In the genomic region with DNA sequence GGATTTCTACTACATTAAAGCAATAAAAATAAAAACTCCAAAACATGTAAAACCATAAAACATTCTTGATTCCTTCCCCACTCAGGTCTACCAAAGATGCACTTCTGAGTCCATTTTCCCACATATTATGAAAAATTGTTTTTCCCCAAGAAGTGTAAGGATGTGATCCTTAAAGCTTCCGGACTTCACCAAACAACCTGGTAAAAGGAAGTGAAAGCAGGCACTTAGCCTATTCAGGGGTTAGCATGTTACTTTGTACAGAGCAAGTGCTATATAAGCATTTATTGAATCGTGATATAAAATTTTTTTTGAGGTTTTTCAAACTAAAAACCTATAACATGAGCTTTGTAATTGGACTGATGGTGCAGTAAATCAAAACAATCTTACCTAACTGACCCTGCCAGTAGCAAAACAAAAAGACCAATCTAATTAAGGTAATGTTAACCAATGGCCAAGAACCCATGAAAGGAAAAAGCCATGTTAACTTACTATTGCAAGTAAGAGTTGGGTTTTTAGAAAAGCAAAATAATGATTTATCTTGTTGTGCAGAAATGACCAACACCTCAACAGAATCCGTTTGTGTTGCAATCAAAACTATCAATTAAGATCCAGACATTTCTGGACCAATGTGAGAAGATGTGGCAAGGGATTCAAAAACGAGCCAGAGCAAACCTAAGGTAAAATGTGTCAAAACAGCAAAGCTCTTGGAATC, we compare ENCODE assay signal across 7 cellular contexts. TPM values are rescaled to one million over a fixed set of nuclear protein-coding genes. Genes with fewer than 3 reads are reported as not detected.
DNase-seq lines count a peak whose midpoint lies in the region; ATAC-seq and TF ChIP-seq lines count a peak whose summit lies in the region.

No MANE protein-coding gene starts in this region.

- TF ChIP-seq CTCF in HFF-Myc (IDR thresholded peaks at IDR 0.05; ENCODE audit: low read depth, low read length, missing control alignments) (no peak), WERI-Rb-1 (IDR thresholded peaks at IDR 0.05; ENCODE audit: low read depth, low read length) (no peak), glutamatergic neuron (IDR thresholded peaks at IDR 0.05; ENCODE audit: partially characterized antibody, unreplicated experiment) (no peak)

- H3K36me3 ChIP-seq in WERI-Rb-1, result peaks cover 13% of the 10 kb centered on the region

- H3K4me3 ChIP-seq in HFF-Myc (replicated peaks; ENCODE audit: low read depth, low read length), result peak overlapping the region; percentile 83
- peak overlapping the region; percentile 83 for H3K4me3 ChIP-seq in WERI-Rb-1 (ENCODE audit: low read depth, low read length)

- no peak for ATAC-seq in stimulated activated effector memory CD8-positive, alpha-beta T cell treated with anti-CD3 and anti-CD28 coated beads, Interleukin-12 subunit alpha, Interleukin-12 subunit beta, amount 100 ng/mL, for 72 hours
- ATAC-seq in GM19452 (IDR thresholded peaks at IDR 0.05; ENCODE audit: unreplicated experiment), result no peak

- H3K9me3 ChIP-seq in WERI-Rb-1 (ENCODE audit: severe bottlenecking), result no peaks in the 10 kb centered on the region

- DNase-seq in HFF-Myc (ENCODE audit: extremely low read depth, low read depth) (no peak), WERI-Rb-1 (no peak), glutamatergic neuron (no peak), COLO829 (ENCODE audit: low spot score) (no peak), D341Med (ENCODE audit: low spot score) (no peak)
- no peak for DNase-seq in stimulated activated effector memory CD8-positive, alpha-beta T cell treated with anti-CD3 and anti-CD28 coated beads, Interleukin-12 subunit alpha, Interleukin-12 subunit beta, amount 100 ng/mL, for 72 hours (ENCODE audit: low spot score in 2 of 2)

- H3K4me1 Mint-ChIP-seq in glutamatergic neuron (ENCODE audit: low read depth, unreplicated experiment), result peaks cover 18% of the 10 kb centered on the region
- peaks cover 59% of the 10 kb centered on the region for H3K4me1 Mint-ChIP-seq in stimulated activated effector memory CD8-positive, alpha-beta T cell treated with anti-CD3 and anti-CD28 coated beads, Interleukin-12 subunit alpha, Interleukin-12 subunit beta, amount 100 ng/mL, for 72 hours

- H3K27me3 ChIP-seq in WERI-Rb-1 (ENCODE audit: insufficient read depth, low read depth, severe bottlenecking), result no peaks in the 10 kb centered on the region

- peaks cover 10% of the 10 kb centered on the region for H3K27me3 Mint-ChIP-seq in glutamatergic neuron (ENCODE audit: unreplicated experiment)

- peak overlapping the region; percentile 99 for H3K27ac Mint-ChIP-seq in glutamatergic neuron (ENCODE audit: unreplicated experiment)
- peak overlapping the region; percentile 97 for H3K27ac Mint-ChIP-seq in stimulated activated effector memory CD8-positive, alpha-beta T cell treated with anti-CD3 and anti-CD28 coated beads, Interleukin-12 subunit alpha, Interleukin-12 subunit beta, amount 100 ng/mL, for 72 hours

- H3K36me3 Mint-ChIP-seq in glutamatergic neuron (ENCODE audit: unreplicated experiment), result no peaks in the 10 kb centered on the region
- peaks cover 27% of the 10 kb centered on the region for H3K36me3 Mint-ChIP-seq in stimulated activated effector memory CD8-positive, alpha-beta T cell treated with anti-CD3 and anti-CD28 coated beads, Interleukin-12 subunit alpha, Interleukin-12 subunit beta, amount 100 ng/mL, for 72 hours

- peak overlapping the region; percentile 97 for H3K4me3 Mint-ChIP-seq in glutamatergic neuron (ENCODE audit: unreplicated experiment)
- H3K4me3 Mint-ChIP-seq in stimulated activated effector memory CD8-positive, alpha-beta T cell treated with anti-CD3 and anti-CD28 coated beads, Interleukin-12 subunit alpha, Interleukin-12 subunit beta, amount 100 ng/mL, for 72 hours, result peak overlapping the region; percentile 86

- peaks cover 17% of the 10 kb centered on the region for H3K9me3 Mint-ChIP-seq in glutamatergic neuron (ENCODE audit: unreplicated experiment)
- no peaks in the 10 kb centered on the region for H3K9me3 Mint-ChIP-seq in stimulated activated effector memory CD8-positive, alpha-beta T cell treated with anti-CD3 and anti-CD28 coated beads, Interleukin-12 subunit alpha, Interleukin-12 subunit beta, amount 100 ng/mL, for 72 hours

- no peak overlapping the region for H3K27ac ChIP-seq in WERI-Rb-1

RNA-seq across cellular contexts. Expression of a gene that starts 1.8 kb away (rescaled TPM):
- total RNA-seq in glutamatergic neuron (ENCODE audit: unreplicated experiment), result 59.1 TPM
